Comparison of ENCODE assay signal across 8 cellular contexts in the genomic region with DNA sequence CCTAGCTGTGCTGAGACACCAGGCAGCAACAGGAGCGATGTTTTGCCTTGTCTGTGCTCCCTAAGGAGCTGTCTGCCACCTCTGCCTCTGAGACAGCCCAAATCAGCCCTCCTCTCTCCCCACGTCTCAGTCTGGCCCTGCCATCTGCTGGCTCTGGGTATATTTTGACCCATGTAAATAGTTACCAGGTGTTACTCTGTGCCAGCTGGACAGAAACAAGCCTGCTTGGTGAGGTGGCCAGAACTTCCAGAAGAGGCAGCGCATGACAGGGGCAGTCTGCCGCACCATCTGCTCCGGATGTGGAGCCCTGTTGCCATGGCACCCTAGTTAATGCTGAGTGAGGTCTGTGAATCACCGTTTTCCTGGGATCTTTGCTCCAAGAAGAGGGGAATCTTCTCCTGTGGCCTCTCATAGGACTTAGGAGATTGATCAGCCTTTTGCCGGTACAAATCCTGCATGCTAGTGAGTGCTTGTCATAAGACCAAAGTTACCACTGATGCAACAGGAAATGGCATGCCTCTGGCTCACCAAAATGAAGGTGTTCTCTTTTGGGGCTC. TPM values are rescaled to one million over a fixed set of nuclear protein-coding genes. Genes with fewer than 3 reads are reported as not detected.
A peak's percentile ranks its signal among the peaks of the same experiment; 100 is the strongest.
DNase-seq lines count a peak whose midpoint lies in the region; ATAC-seq and TF ChIP-seq lines count a peak whose summit lies in the region.

No MANE protein-coding gene starts in this region.

- H3K9me3 ChIP-seq in neutrophil, result no peaks in the 10 kb centered on the region

- H3K4me3 Mint-ChIP-seq in activated CD4-positive, alpha-beta memory T cell treated with anti-CD3 and anti-CD28 coated beads for 36 hours, result no peak overlapping the region

- TF ChIP-seq CTCF in foreskin fibroblast (IDR thresholded peaks at IDR 0.05; ENCODE audit: low read depth, low read length), result peak; percentile 3
- no peak for TF ChIP-seq CTCF in neutrophil (IDR thresholded peaks at IDR 0.05)

- DNase-seq in DMS 273 treated with DMSO at 0.1 percent for 48 hours (lab: John Stamatoyannopoulos, UW), result peak; percentile 97
- DNase-seq in NCI-H1417 treated with DMSO at 0.1 percent for 48 hours (lab: John Stamatoyannopoulos, UW), result peak; percentile 56
- DNase-seq in activated CD4-positive, alpha-beta memory T cell treated with anti-CD3 and anti-CD28 coated beads for 36 hours, result peak; percentile 43
- DNase-seq in foreskin fibroblast, result peak; percentile 99
- no peak for DNase-seq in HuH-7 (ENCODE audit: low spot score)

- intact Hi-C loops in activated CD4-positive, alpha-beta memory T cell treated with anti-CD3 and anti-CD28 coated beads for 36 hours (cut with micrococcal nuclease), result no loop called here

- ATAC-seq in HG03095 (IDR thresholded peaks at IDR 0.05; ENCODE audit: unreplicated experiment) (no peak), HG02981 (IDR thresholded peaks at IDR 0.05; ENCODE audit: unreplicated experiment) (no peak)

- H3K27ac Mint-ChIP-seq in activated CD4-positive, alpha-beta memory T cell treated with anti-CD3 and anti-CD28 coated beads for 36 hours, result peak overlapping the region; percentile 43

- H3K27me3 Mint-ChIP-seq in activated CD4-positive, alpha-beta memory T cell treated with anti-CD3 and anti-CD28 coated beads for 36 hours, result peaks cover 2% of the 10 kb centered on the region

- peaks cover 12% of the 10 kb centered on the region for H3K4me1 Mint-ChIP-seq in activated CD4-positive, alpha-beta memory T cell treated with anti-CD3 and anti-CD28 coated beads for 36 hours (ENCODE audit: low read depth)

- peaks cover 27 to 45% of the 10 kb centered on the region in 2 experiments for H3K4me1 ChIP-seq in neutrophil (ENCODE audit: control insufficient read depth in 1 of 2, insufficient read depth in 1 of 2, low read depth in 1 of 2, low read length in 1 of 2)

- H3K36me3 ChIP-seq in neutrophil, result no peaks in the 10 kb centered on the region

- H3K4me3 ChIP-seq in foreskin fibroblast (ENCODE audit: low read depth in 1 of 2, low read length in 2 of 2), result peak overlapping the region in 1 of 2 donors; percentile 24
- H3K4me3 ChIP-seq in neutrophil (ENCODE audit: low read depth in 1 of 2, low read length in 1 of 2), result peak overlapping the region in 1 of 2 experiments; percentile 7

- peak overlapping the region; percentile 57 for H3K27ac ChIP-seq in neutrophil

- peaks cover 3% of the 10 kb centered on the region for H3K9me3 Mint-ChIP-seq in activated CD4-positive, alpha-beta memory T cell treated with anti-CD3 and anti-CD28 coated beads for 36 hours

- H3K36me3 Mint-ChIP-seq in activated CD4-positive, alpha-beta memory T cell treated with anti-CD3 and anti-CD28 coated beads for 36 hours, result no peaks in the 10 kb centered on the region

- no peaks in the 10 kb centered on the region for H3K27me3 ChIP-seq in neutrophil

- POLR2A ChIA-PET in activated CD4-positive, alpha-beta memory T cell treated with anti-CD3 and anti-CD28 coated beads for 36 hours (lab: Charles Lee), result no interaction called here

- CTCF ChIA-PET in activated CD4-positive, alpha-beta memory T cell treated with anti-CD3 and anti-CD28 coated beads for 36 hours (lab: Charles Lee), result interaction anchor here (1.4 to 3.3 kb wide), 4 partner anchors 10 to 53 kb away, joined by 5 to 20 read pairs (median 12); partner anchors contain the start of gene CFAP58

RNA-seq across cellular contexts. Expression of gene GSTO2, which starts 31.8 kb away (rescaled TPM):
- 1 to 10 TPM; 2.3 to 2.6 TPM for total RNA-seq in activated CD4-positive, alpha-beta memory T cell treated with anti-CD3 and anti-CD28 coated beads for 36 hours

RNA-seq across cellular contexts. Expression of gene ITPRIP, which starts 37.5 kb away (rescaled TPM):
- 10 to 100 TPM; 15.6 to 16.6 TPM for total RNA-seq in activated CD4-positive, alpha-beta memory T cell treated with anti-CD3 and anti-CD28 coated beads for 36 hours

RNA-seq across cellular contexts. Expression of gene GSTO1, which starts 46.1 kb away (rescaled TPM):
- 100 to 1,000 TPM; 215 to 225 TPM for total RNA-seq in activated CD4-positive, alpha-beta memory T cell treated with anti-CD3 and anti-CD28 coated beads for 36 hours

RNA-seq across cellular contexts. Expression of gene CFAP58, which starts 52.8 kb away (rescaled TPM):
- under 1 TPM; 0.31 to 0.88 TPM for total RNA-seq in activated CD4-positive, alpha-beta memory T cell treated with anti-CD3 and anti-CD28 coated beads for 36 hours
